ENCODE assay signal across 20 cellular contexts in the genomic region with DNA sequence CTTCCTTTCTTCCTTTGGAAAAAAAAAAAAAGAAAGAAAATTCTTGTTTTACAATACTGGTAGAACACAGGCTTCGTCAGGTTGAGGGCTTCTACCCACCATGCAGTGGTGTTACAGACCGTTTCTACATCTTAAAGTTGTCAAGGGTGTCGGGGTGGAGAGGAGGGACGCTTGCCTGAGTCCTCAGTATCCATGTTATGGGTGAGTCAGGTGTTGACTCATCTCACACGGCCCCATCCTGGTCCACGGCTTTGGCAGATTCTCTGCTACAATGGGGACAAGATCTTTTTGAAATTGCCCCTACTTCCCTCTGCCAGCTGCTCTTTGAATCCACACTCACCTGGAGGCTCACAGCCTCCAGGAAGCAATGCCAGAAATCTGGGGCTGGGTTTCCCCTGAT.
DNase-seq lines count a peak whose midpoint lies in the region; ATAC-seq, FAIRE-seq and TF ChIP-seq lines count a peak whose summit lies in the region.
"Had no signal": no experiment of that assay in that cellular context is flagged by ENCODE, and none has a peak within 500 bp of the region (broad histone marks: within the 10 kb centered on the region; RNA-seq: fewer than 3 reads in every experiment).

No MANE protein-coding gene starts in this region.

- H3K4me3 ChIP-seq in SK-N-SH (ENCODE audit: low read depth in 2 of 2, low read length in 1 of 2) = no peak overlapping the region
- no peak overlapping the region for H3K4me3 ChIP-seq in RWPE2 (ENCODE audit: severe bottlenecking)
- H3K4me3 ChIP-seq: GM23248, SJCRH30 had no signal

- ATAC-seq in SK-N-SH treated with all-trans-retinoic acid at 6 μM for 48 hours (no peak), RWPE2 (ENCODE audit: low read depth) (peak; percentile 57; the same call in 2 of the 3 replicates), HG03280 (IDR thresholded peaks at IDR 0.05; ENCODE audit: unreplicated experiment) (no peak)

- TF ChIP-seq RAD21 in SK-N-SH (IDR thresholded peaks at IDR 0.05; ENCODE audit: low read length) = no peak

- no peaks in the 10 kb centered on the region for H3K9me2 ChIP-seq in SK-N-SH

- TF ChIP-seq EP300 in SK-N-SH (IDR thresholded peaks at IDR 0.05; ENCODE audit: borderline replicate concordance in 1 of 2, low read depth in 1 of 2, low read length in 1 of 2) = no peak

- TF ChIP-seq CTCF in SK-N-SH (IDR thresholded peaks at IDR 0.05) (no peak), RWPE2 (IDR thresholded peaks at IDR 0.05; ENCODE audit: poor library complexity, severe bottlenecking) (no peak), GM20000 (IDR thresholded peaks at IDR 0.05; ENCODE audit: extremely low read depth, missing control alignments) (no peak)

- H3K4me1 ChIP-seq in SK-N-SH (ENCODE audit: control insufficient read depth in 1 of 2, insufficient read depth in 2 of 2, low read depth in 1 of 2, low read length in 1 of 2) (no peaks in the 10 kb centered on the region), RWPE2 (ENCODE audit: insufficient read depth, poor library complexity, severe bottlenecking) (no peaks in the 10 kb centered on the region)
- H3K4me1 ChIP-seq: SJCRH30 had no signal

- no peaks in the 10 kb centered on the region for H4K20me1 ChIP-seq in SK-N-SH (ENCODE audit: insufficient read depth)

- H3K79me2 ChIP-seq in SK-N-SH (ENCODE audit: insufficient read depth) = no peaks in the 10 kb centered on the region

- no peaks in the 10 kb centered on the region for H3K9me3 ChIP-seq in SK-N-SH
- no peaks in the 10 kb centered on the region for H3K9me3 ChIP-seq in RWPE2 (ENCODE audit: severe bottlenecking)
- H3K9me3 ChIP-seq: SJCRH30 had no signal

- H2AFZ ChIP-seq in SK-N-SH (ENCODE audit: low read depth) = no peak overlapping the region
- H2AFZ ChIP-seq: GM23248 had no signal

- H3K27me3 ChIP-seq in SK-N-SH (ENCODE audit: insufficient read depth) = no peaks in the 10 kb centered on the region
- no peaks in the 10 kb centered on the region for H3K27me3 ChIP-seq in RWPE2 (ENCODE audit: insufficient read depth, poor library complexity, severe bottlenecking)
- H3K27me3 ChIP-seq: SJCRH30 had no signal

- no peak overlapping the region for H3K27ac ChIP-seq in SK-N-SH (ENCODE audit: low read depth in 2 of 2, low read length in 1 of 2)
- H3K27ac ChIP-seq in RWPE2 (ENCODE audit: poor library complexity, severe bottlenecking) = no peak overlapping the region
- H3K27ac ChIP-seq: GM23248, KMS-11, SJCRH30 had no signal

- H3K4me2 ChIP-seq in SK-N-SH = no peak overlapping the region
- H3K4me2 ChIP-seq: KMS-11 had no signal

- H3K36me3 ChIP-seq in SK-N-SH (replicated peaks in 1 of 2; ENCODE audit: control insufficient read depth in 1 of 2, insufficient read depth in 2 of 2, low read length in 1 of 2) (no peaks in the 10 kb centered on the region), RWPE2 (ENCODE audit: low read depth) (no peaks in the 10 kb centered on the region)
- H3K36me3 ChIP-seq: SJCRH30 had no signal

- no peaks in the 10 kb centered on the region for H3F3A ChIP-seq in SK-N-SH (replicated peaks; ENCODE audit: insufficient read depth)

- WGBS in SK-N-SH (ENCODE audit: low lambda C conversion rate) = 9% methylated on average over 6 of the region's 6 CpGs

- no peak for FAIRE-seq in urothelium cell line (lab: Jason Lieb, UNC)

- POLR2A ChIA-PET in SK-N-SH (lab: Yijun Ruan, JAX) = no interaction called here

- CTCF ChIA-PET in SK-N-SH (lab: Yijun Ruan, JAX) = interaction anchor here (0.6 to 0.7 kb wide), 2 partner anchors 84 to 93 kb away, joined by 3 read pairs; no protein-coding TSS in a partner anchor

- DNase-seq in SK-N-SH (no peak), HPDE6-E6E7 (ENCODE audit: extremely low spot score) (peak; percentile 19), RWPE2 (ENCODE audit: low spot score) (no peak), urothelium cell line (ENCODE audit: low spot score) (peak; percentile 42), GM20000 (ENCODE audit: low spot score) (no peak)
- DNase-seq in stimulated activated CD4-positive, alpha-beta T cell treated with anti-CD3 and anti-CD28 coated beads, Interleukin-4, amount 100 ng/mL, for 1 hour = no peak
- DNase-seq: 8988T, GM23248, H9, IMR-90, NCI-H1417 treated with DMSO at 0.1 percent for 48 hours, NCI-H187 treated with DMSO at 0.1 percent for 48 hours, NCI-H226, NCI-H510A treated with DMSO at 0.1 percent for 48 hours, NCI-H748 treated with DMSO at 0.1 percent for 48 hours, SJCRH30, T-helper 9 cell had no signal

- no peak overlapping the region for H3K9ac ChIP-seq in SK-N-SH
- H3K9ac ChIP-seq: GM23248, KMS-11 had no signal

TF ChIP-seq in SK-N-SH, 30 proteins besides CTCF, POLR2A, EP300 and RAD21:
- TF ChIP-seq FOSL2 (IDR thresholded peaks at IDR 0.05; ENCODE audit: borderline replicate concordance, low read depth) (peak; percentile 30; the same call in 1 of the 2 replicates), SMC3 (IDR thresholded peaks at IDR 0.05; ENCODE audit: low read depth, low read length) (no peak), RCOR1 (IDR thresholded peaks at IDR 0.05; ENCODE audit: low read length) (no peak), RXRA (IDR thresholded peaks at IDR 0.05; ENCODE audit: borderline replicate concordance, low read depth) (no peak)
- TF ChIP-seq, protein P1, sequence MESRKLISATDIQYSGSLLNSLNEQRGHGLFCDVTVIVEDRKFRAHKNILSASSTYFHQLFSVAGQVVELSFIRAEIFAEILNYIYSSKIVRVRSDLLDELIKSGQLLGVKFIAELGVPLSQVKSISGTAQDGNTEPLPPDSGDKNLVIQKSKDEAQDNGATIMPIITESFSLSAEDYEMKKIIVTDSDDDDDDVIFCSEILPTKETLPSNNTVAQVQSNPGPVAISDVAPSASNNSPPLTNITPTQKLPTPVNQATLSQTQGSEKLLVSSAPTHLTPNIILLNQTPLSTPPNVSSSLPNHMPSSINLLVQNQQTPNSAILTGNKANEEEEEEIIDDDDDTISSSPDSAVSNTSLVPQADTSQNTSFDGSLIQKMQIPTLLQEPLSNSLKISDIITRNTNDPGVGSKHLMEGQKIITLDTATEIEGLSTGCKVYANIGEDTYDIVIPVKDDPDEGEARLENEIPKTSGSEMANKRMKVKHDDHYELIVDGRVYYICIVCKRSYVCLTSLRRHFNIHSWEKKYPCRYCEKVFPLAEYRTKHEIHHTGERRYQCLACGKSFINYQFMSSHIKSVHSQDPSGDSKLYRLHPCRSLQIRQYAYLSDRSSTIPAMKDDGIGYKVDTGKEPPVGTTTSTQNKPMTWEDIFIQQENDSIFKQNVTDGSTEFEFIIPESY (IDR thresholded peaks at IDR 0.05; ENCODE audit: borderline replicate concordance, low read depth) = no peak

TF ChIP-seq in SK-N-SH treated with all-trans-retinoic acid at 6 μM for 48 hours, 23 proteins besides CTCF, POLR2A, EP300 and RAD21:
- TF ChIP-seq, protein P2, sequence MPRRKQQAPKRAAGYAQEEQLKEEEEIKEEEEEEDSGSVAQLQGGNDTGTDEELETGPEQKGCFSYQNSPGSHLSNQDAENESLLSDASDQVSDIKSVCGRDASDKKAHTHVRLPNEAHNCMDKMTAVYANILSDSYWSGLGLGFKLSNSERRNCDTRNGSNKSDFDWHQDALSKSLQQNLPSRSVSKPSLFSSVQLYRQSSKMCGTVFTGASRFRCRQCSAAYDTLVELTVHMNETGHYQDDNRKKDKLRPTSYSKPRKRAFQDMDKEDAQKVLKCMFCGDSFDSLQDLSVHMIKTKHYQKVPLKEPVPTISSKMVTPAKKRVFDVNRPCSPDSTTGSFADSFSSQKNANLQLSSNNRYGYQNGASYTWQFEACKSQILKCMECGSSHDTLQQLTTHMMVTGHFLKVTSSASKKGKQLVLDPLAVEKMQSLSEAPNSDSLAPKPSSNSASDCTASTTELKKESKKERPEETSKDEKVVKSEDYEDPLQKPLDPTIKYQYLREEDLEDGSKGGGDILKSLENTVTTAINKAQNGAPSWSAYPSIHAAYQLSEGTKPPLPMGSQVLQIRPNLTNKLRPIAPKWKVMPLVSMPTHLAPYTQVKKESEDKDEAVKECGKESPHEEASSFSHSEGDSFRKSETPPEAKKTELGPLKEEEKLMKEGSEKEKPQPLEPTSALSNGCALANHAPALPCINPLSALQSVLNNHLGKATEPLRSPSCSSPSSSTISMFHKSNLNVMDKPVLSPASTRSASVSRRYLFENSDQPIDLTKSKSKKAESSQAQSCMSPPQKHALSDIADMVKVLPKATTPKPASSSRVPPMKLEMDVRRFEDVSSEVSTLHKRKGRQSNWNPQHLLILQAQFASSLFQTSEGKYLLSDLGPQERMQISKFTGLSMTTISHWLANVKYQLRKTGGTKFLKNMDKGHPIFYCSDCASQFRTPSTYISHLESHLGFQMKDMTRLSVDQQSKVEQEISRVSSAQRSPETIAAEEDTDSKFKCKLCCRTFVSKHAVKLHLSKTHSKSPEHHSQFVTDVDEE (CRISPR knock-in tag; IDR thresholded peaks at IDR 0.05) = no peak
- TF ChIP-seq ZFP30 (CRISPR knock-in tag; IDR thresholded peaks at IDR 0.05) (no peak), RARB (CRISPR knock-in tag; IDR thresholded peaks at IDR 0.05) (no peak), ZNF565 (CRISPR knock-in tag; conservative IDR thresholded peaks at IDR 0.05; ENCODE audit: low read depth) (no peak)

Comparison
In these comparisons a context has a peak if more than half of its experiments do, and no peak if none do; other contexts are left out.
1. DNase-seq: peak in HPDE6-E6E7 (single experiment) and urothelium cell line (single experiment); none in SK-N-SH (single experiment), RWPE2 (single experiment), GM20000 (single experiment) and stimulated activated CD4-positive, alpha-beta T cell treated with anti-CD3 and anti-CD28 coated beads, Interleukin-4, amount 100 ng/mL, for 1 hour (single experiment).